In genomic region chr3:125965505-125965904, GRCh38 we compare ENCODE assay signal across 25 cellular contexts. TPM values are rescaled to one million over a fixed set of nuclear protein-coding genes. Genes with fewer than 3 reads are reported as not detected.
"Had no signal": no experiment of that assay in that cellular context is flagged by ENCODE, and none has a peak within 500 bp of the region (broad histone marks: within the 10 kb centered on the region; RNA-seq: fewer than 3 reads in every experiment).

No MANE protein-coding gene starts in this region.

- H3K4me3 Mint-ChIP-seq: activated CD8-positive, alpha-beta memory T cell treated with anti-CD3 and anti-CD28 coated beads, Interleukin-2, amount 10 ng/mL, durations not matched to agents 7 days and 5 days; activated naive CD8-positive, alpha-beta T cell; activated T-cell treated with anti-CD3 and anti-CD28 coated beads, Interleukin-2, amount 50 U/mL, for 4 hours; WTC11 had no signal

- H3K9me3 Mint-ChIP-seq: activated T-cell treated with anti-CD3 and anti-CD28 coated beads, Interleukin-2, amount 50 U/mL, for 4 hours; WTC11 had no signal

- H3K36me3 Mint-ChIP-seq: activated CD8-positive, alpha-beta memory T cell treated with anti-CD3 and anti-CD28 coated beads, Interleukin-2, amount 10 ng/mL, durations not matched to agents 7 days and 5 days; activated naive CD8-positive, alpha-beta T cell; WTC11 had no signal

- FAIRE-seq: RCC 7860 had no signal

- DNase-seq: activated CD4-positive, alpha-beta T cell treated with anti-CD3 and anti-CD28 coated beads for 48 hours; activated CD4-positive, alpha-beta T cell treated with anti-CD3 and anti-CD28 coated beads, Interleukin-2, amount 50 U/mL, for 4 hours; activated CD4-positive, CD25-positive, alpha-beta regulatory T cell treated with anti-CD3 and anti-CD28 coated beads, Interleukin-2, amount 50 U/mL, for 72 hours; activated CD8-positive, alpha-beta memory T cell treated with anti-CD3 and anti-CD28 coated beads, Interleukin-2, amount 10 ng/mL, durations not matched to agents 7 days and 5 days; activated effector memory CD4-positive, alpha-beta T cell treated with anti-CD3 and anti-CD28 coated beads, Interleukin-2, amount 50 U/mL, for 16 hours; activated naive CD4-positive, alpha-beta T cell treated with Interleukin-2 at 50 U/mL for 16 hours; activated T-cell treated with anti-CD3 and anti-CD28 coated beads, Interleukin-2, amount 50 U/mL, for 4 hours; amygdala; brain microvascular endothelial cell; Kasumi-1; KBM-7; NCI-H1105 treated with DMSO at 0.1 percent for 48 hours; NCI-H146; NCI-H187 treated with DMSO at 0.1 percent for 48 hours; NCI-H2081 treated with DMSO at 0.1 percent for 48 hours; NCI-H446; NCI-H524; PC-3; SHP77; T-helper 1 cell had no signal

- H3K4me1 Mint-ChIP-seq: activated CD8-positive, alpha-beta memory T cell treated with anti-CD3 and anti-CD28 coated beads, Interleukin-2, amount 10 ng/mL, durations not matched to agents 7 days and 5 days had no signal

- H3K27ac Mint-ChIP-seq: activated CD8-positive, alpha-beta memory T cell treated with anti-CD3 and anti-CD28 coated beads, Interleukin-2, amount 10 ng/mL, durations not matched to agents 7 days and 5 days; activated naive CD8-positive, alpha-beta T cell; WTC11 had no signal

- ATAC-seq: activated CD8-positive, alpha-beta memory T cell treated with anti-CD3 and anti-CD28 coated beads, Interleukin-2, amount 10 ng/mL, durations not matched to agents 7 days and 5 days; activated T-cell treated with anti-CD3 and anti-CD28 coated beads, Interleukin-2, amount 50 U/mL, for 4 hours; PC-3; WTC11 had no signal

RNA-seq across cellular contexts. Expression of gene ROPN1B, which starts 3.5 kb away (rescaled TPM):
- total RNA-seq: activated CD8-positive, alpha-beta memory T cell treated with anti-CD3 and anti-CD28 coated beads, Interleukin-2, amount 10 ng/mL, durations not matched to agents 7 days and 5 days; activated T-cell treated with anti-CD3 and anti-CD28 coated beads, Interleukin-2, amount 50 U/mL, for 4 hours; cardiac muscle cell; T-helper 2 cell treated with Interferon-gamma antibody and Interleukin-4, amounts not matched to agents 100 ng/mL and 5 ng/mL, for 36 hours had no signal
